7 cellular contexts compared by ENCODE assay signal in the genomic region with DNA sequence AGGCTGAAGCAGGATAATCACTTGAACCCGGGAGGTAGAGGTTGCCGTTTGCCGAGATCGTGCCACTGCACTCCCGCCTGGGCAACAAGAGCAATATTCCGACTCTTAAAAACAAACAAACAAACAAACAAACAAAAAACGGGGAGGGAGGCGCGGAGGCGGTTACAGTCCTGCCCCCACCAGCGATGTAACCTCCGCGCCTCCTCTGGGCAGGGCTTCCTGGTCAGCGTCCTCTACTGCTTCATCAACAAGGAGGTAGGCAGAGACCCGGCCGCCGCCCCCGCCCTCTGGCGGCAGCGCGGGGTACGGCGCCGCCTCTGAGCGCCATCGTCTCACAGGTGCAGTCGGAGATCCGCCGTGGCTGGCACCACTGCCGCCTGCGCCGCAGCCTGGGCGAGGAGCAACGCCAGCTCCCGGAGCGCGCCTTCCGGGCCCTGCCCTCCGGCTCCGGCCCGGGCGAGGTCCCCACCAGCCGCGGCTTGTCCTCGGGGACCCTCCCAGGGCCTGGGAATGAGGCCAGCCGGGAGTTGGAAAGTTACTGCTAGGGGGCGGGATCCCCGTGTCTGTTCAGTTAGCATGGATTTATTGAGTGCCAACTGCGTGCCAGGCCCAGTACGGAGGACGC. TPM values are rescaled to one million over a fixed set of nuclear protein-coding genes. Genes with fewer than 3 reads are reported as not detected.
DNase-seq lines count a peak whose midpoint lies in the region; ATAC-seq, FAIRE-seq and TF ChIP-seq lines count a peak whose summit lies in the region.

No MANE protein-coding gene starts in this region.

- peak overlapping the region; percentile 38 to 54 for H3K4me3 ChIP-seq in kidney (ENCODE audit: low read length in 2 of 2)

- peak overlapping the region; percentile 72 for H3K4me3 Mint-ChIP-seq in central memory CD8-positive, alpha-beta T cell

- H3K27ac Mint-ChIP-seq in central memory CD8-positive, alpha-beta T cell (ENCODE audit: low read depth): peak overlapping the region; percentile 41

- peaks cover 3 to 4% of the 10 kb centered on the region in 2 donors for H3K36me3 ChIP-seq in kidney (ENCODE audit: control insufficient read depth in 1 of 2, insufficient read depth in 2 of 2, low read length in 2 of 2)

- no peaks in the 10 kb centered on the region for H3K27me3 Mint-ChIP-seq in central memory CD8-positive, alpha-beta T cell

- peaks cover 5 to 10% of the 10 kb centered on the region in 2 donors for H3K4me1 ChIP-seq in kidney (ENCODE audit: control insufficient read depth in 1 of 2, insufficient read depth in 1 of 2, low read depth in 1 of 2, low read length in 2 of 2)

- TF ChIP-seq CTCF in kidney (IDR thresholded peaks at IDR 0.05; ENCODE audit: borderline replicate concordance, extremely low read depth, insufficient read depth): peak; percentile 88

- peak overlapping the region; percentile 32 to 40 for H3K9ac ChIP-seq in kidney (ENCODE audit: low read length in 2 of 2)

- intact Hi-C loops in kidney (cut with DNase I): no loop called here

- DNase-seq in NCI-H2227 (lab: John Stamatoyannopoulos, UW; ENCODE audit: unreplicated experiment) (peak; percentile 81), kidney (peak; percentile 94)
- peak; percentile 62 to 78 (median 70) for DNase-seq in activated CD4-positive, CD25-positive, alpha-beta regulatory T cell (lab: John Stamatoyannopoulos, UW)
- peak; percentile 84 to 91 for DNase-seq in central memory CD8-positive, alpha-beta T cell (ENCODE audit: low spot score in 2 of 2)
- DNase-seq in stimulated activated CD4-positive, alpha-beta T cell treated with anti-CD3 and anti-CD28 coated beads, Interleukin-12 subunit alpha, Interleukin-12 subunit beta, amount 100 ng/mL, for 4 hours: peak; percentile 80

- peak overlapping the region; percentile 63 to 81 for H3K27ac ChIP-seq in kidney (ENCODE audit: low read depth in 2 of 2, low read length in 2 of 2)

- no peak for FAIRE-seq in kidney (lab: Jason Lieb, UNC)

- peaks cover 9% of the 10 kb centered on the region for H3K36me3 Mint-ChIP-seq in central memory CD8-positive, alpha-beta T cell (ENCODE audit: insufficient read depth)

- H3K9me3 Mint-ChIP-seq in central memory CD8-positive, alpha-beta T cell: no peaks in the 10 kb centered on the region

- H3K9me3 ChIP-seq in kidney (ENCODE audit: control insufficient read depth in 1 of 2, low read length in 2 of 2): no peaks in the 10 kb centered on the region

- peaks cover 20% of the 10 kb centered on the region for H3K4me1 Mint-ChIP-seq in central memory CD8-positive, alpha-beta T cell

- peak; percentile 67 for ATAC-seq in GM18498 (IDR thresholded peaks at IDR 0.05; ENCODE audit: unreplicated experiment)
- peak; percentile 48 for ATAC-seq in HG03103 (IDR thresholded peaks at IDR 0.05; ENCODE audit: low read depth, unreplicated experiment)
- peak; percentile 87 for ATAC-seq in central memory CD8-positive, alpha-beta T cell (replicated peaks; ENCODE audit: extremely low read depth, poor library complexity, severe bottlenecking)

RNA-seq across cellular contexts. Expression of gene SNRPD2, which starts 10.2 kb away (rescaled TPM):
- total RNA-seq in kidney: 252 TPM
- polyA plus RNA-seq in kidney (ENCODE audit: insufficient read depth, low read depth, low replicate concordance): 358 TPM

RNA-seq across cellular contexts. Expression of gene QPCTL, which starts 11.0 kb away (rescaled TPM):
- 8.0 TPM for total RNA-seq in kidney
- 6.8 TPM for polyA plus RNA-seq in kidney (ENCODE audit: insufficient read depth, low read depth, low replicate concordance)

RNA-seq across cellular contexts. Expression of gene GIPR, which starts 13.5 kb away (rescaled TPM):
- total RNA-seq in kidney: 3.3 TPM
- 0.65 TPM for polyA plus RNA-seq in kidney (ENCODE audit: insufficient read depth, low read depth, low replicate concordance)

RNA-seq across cellular contexts. Expression of gene EML2, which starts 42.3 kb away (rescaled TPM):
- total RNA-seq in kidney: 93.8 TPM
- polyA plus RNA-seq in kidney (ENCODE audit: insufficient read depth, low read depth, low replicate concordance): 36.6 TPM

RNA-seq across cellular contexts. Expression of gene FBXO46, which starts 49.2 kb away (rescaled TPM):
- 16.6 TPM for total RNA-seq in kidney
- 6.5 TPM for polyA plus RNA-seq in kidney (ENCODE audit: insufficient read depth, low read depth, low replicate concordance)

Comparison
In these comparisons a context has a peak if more than half of its experiments do, and no peak if none do; other contexts are left out.
1. Peak in every context shown above with its lines: DNase-seq, ATAC-seq, H3K4me3 ChIP-seq and H3K27ac ChIP-seq.